Comparison of ENCODE assay signal across 18 cellular contexts in the genomic region with DNA sequence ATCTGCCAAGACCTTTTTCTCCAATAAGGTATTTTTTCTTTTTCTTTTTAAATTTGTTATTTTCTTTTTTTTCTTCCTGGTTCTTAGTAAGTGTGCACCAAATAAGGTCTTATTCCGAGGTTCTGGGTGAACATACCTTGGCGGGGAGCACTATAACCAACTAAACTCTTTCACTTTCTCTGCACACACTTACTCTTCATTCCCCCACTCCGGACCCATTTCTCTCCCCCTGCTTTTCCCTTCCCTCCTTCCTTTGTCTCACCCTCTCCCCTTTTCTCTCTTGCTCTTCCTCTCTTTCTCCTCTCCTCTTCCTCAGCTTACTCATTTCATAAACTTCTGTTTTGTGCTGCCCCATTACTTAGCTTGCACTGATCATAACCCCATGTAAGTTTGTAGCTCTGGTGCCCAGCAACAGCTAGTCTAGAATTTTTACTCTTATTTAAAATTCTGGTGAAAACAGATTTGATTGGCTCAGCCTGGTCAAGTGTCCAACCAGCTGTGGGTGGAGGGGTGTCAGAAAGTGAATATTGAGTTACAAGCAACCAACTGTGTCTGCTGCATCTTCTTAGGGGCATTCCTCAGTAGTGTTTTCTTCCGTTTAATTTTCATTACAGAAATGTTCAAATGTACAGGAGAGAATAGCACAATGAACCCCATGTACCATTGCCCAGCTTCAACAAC.
DNase-seq lines count a peak whose midpoint lies in the region; ATAC-seq, FAIRE-seq and TF ChIP-seq lines count a peak whose summit lies in the region.
"Had no signal": no experiment of that assay in that cellular context is flagged by ENCODE, and none has a peak within 500 bp of the region (broad histone marks: within the 10 kb centered on the region; RNA-seq: fewer than 3 reads in every experiment).

No MANE protein-coding gene starts in this region.

- H3K9me3 Mint-ChIP-seq in activated naive CD4-positive, alpha-beta T cell treated with anti-CD3 and anti-CD28 coated beads, Interleukin-2, amount 50 U/mL, for 24 hours = no peaks in the 10 kb centered on the region
- peaks cover 3% of the 10 kb centered on the region for H3K9me3 Mint-ChIP-seq in activated naive CD8-positive, alpha-beta T cell treated with anti-CD3 and anti-CD28 coated beads, Interleukin-2, amount 10 ng/mL, durations not matched to agents 7 days and 5 days
- H3K9me3 Mint-ChIP-seq in CD14-positive monocyte = peaks cover 0 to 3% (median 0%) of the 10 kb centered on the region in 7 donors
- H3K9me3 Mint-ChIP-seq: immature natural killer cell had no signal

- no peaks in the 10 kb centered on the region for H3K36me3 ChIP-seq in HEK293 (ENCODE audit: control insufficient read depth in 2 of 2, insufficient read depth in 1 of 2, low read length in 2 of 2)
- H3K36me3 ChIP-seq: ascending aorta, colonic mucosa, WERI-Rb-1 had no signal

- H3K4me3 Mint-ChIP-seq in activated naive CD4-positive, alpha-beta T cell treated with anti-CD3 and anti-CD28 coated beads, Interleukin-2, amount 50 U/mL, for 24 hours = peak overlapping the region; percentile 87
- H3K4me3 Mint-ChIP-seq in activated naive CD8-positive, alpha-beta T cell treated with anti-CD3 and anti-CD28 coated beads, Interleukin-2, amount 10 ng/mL, durations not matched to agents 7 days and 5 days = peak overlapping the region; percentile 88
- H3K4me3 Mint-ChIP-seq in CD14-positive monocyte = no peak overlapping the region

- no peaks in the 10 kb centered on the region for H3K36me3 Mint-ChIP-seq in activated naive CD4-positive, alpha-beta T cell treated with anti-CD3 and anti-CD28 coated beads, Interleukin-2, amount 50 U/mL, for 24 hours
- H3K36me3 Mint-ChIP-seq in activated naive CD8-positive, alpha-beta T cell treated with anti-CD3 and anti-CD28 coated beads, Interleukin-2, amount 10 ng/mL, durations not matched to agents 7 days and 5 days = peaks cover 5% of the 10 kb centered on the region
- H3K36me3 Mint-ChIP-seq in CD14-positive monocyte = no peaks in the 10 kb centered on the region
- H3K36me3 Mint-ChIP-seq: immature natural killer cell had no signal

- no peak overlapping the region for H3K4me3 ChIP-seq in HEK293 (ENCODE audit: low read depth, low read length)
- H3K4me3 ChIP-seq: ascending aorta, GM23248, lung had no signal

- no peaks in the 10 kb centered on the region for H3K9me3 ChIP-seq in HEK293 (ENCODE audit: control insufficient read depth, insufficient read depth, low read depth, low read length)
- H3K9me3 ChIP-seq: ascending aorta, colonic mucosa had no signal

- no peak for TF ChIP-seq CTCF in HEK293 (tag by site-specific recombination; IDR thresholded peaks at IDR 0.05)
- no peak for TF ChIP-seq CTCF in CD14-positive monocyte (IDR thresholded peaks at IDR 0.05)

- no peaks in the 10 kb centered on the region for H3K27me3 Mint-ChIP-seq in activated naive CD4-positive, alpha-beta T cell treated with anti-CD3 and anti-CD28 coated beads, Interleukin-2, amount 50 U/mL, for 24 hours
- H3K27me3 Mint-ChIP-seq in activated naive CD8-positive, alpha-beta T cell treated with anti-CD3 and anti-CD28 coated beads, Interleukin-2, amount 10 ng/mL, durations not matched to agents 7 days and 5 days = no peaks in the 10 kb centered on the region
- peaks cover 0 to 6% (median 3%) of the 10 kb centered on the region in 3 donors for H3K27me3 Mint-ChIP-seq in CD14-positive monocyte (ENCODE audit: low read depth in 3 of 3)

- CTCF ChIA-PET in HEK293 (lab: Yijun Ruan, JAX) = interaction anchor here (0.6 to 0.7 kb wide), 3 partner anchors 12 to 248 kb away, joined by 3 to 6 read pairs (median 4); no protein-coding TSS in a partner anchor

- peak overlapping the region; percentile 79 for H3K27ac Mint-ChIP-seq in activated naive CD4-positive, alpha-beta T cell treated with anti-CD3 and anti-CD28 coated beads, Interleukin-2, amount 50 U/mL, for 24 hours
- H3K27ac Mint-ChIP-seq in activated naive CD8-positive, alpha-beta T cell treated with anti-CD3 and anti-CD28 coated beads, Interleukin-2, amount 10 ng/mL, durations not matched to agents 7 days and 5 days = peak overlapping the region; percentile 90
- H3K27ac Mint-ChIP-seq in CD14-positive monocyte = peak overlapping the region in 3 of 7 donors; percentile 47 to 84 (median 74)

- H3K4me1 Mint-ChIP-seq in activated naive CD4-positive, alpha-beta T cell treated with anti-CD3 and anti-CD28 coated beads, Interleukin-2, amount 50 U/mL, for 24 hours = peaks cover 21% of the 10 kb centered on the region
- H3K4me1 Mint-ChIP-seq in activated naive CD8-positive, alpha-beta T cell treated with anti-CD3 and anti-CD28 coated beads, Interleukin-2, amount 10 ng/mL, durations not matched to agents 7 days and 5 days = peaks cover 18% of the 10 kb centered on the region
- peaks cover 24% of the 10 kb centered on the region for H3K4me1 Mint-ChIP-seq in CD14-positive monocyte

- intact Hi-C loops in CD14-positive monocyte (cut with micrococcal nuclease) = no loop called here

- no peak for DNase-seq in activated naive CD4-positive, alpha-beta T cell treated with anti-CD3 and anti-CD28 coated beads, Interleukin-2, amount 50 U/mL, for 16 hours
- DNase-seq in activated naive CD8-positive, alpha-beta T cell treated with anti-CD3 and anti-CD28 coated beads, Interleukin-2, amount 10 ng/mL, durations not matched to agents 7 days and 5 days = no peak
- DNase-seq in urothelium cell line (ENCODE audit: low spot score) (peak; percentile 21), DMS53 treated with DMSO at 0.1 percent for 48 hours (lab: John Stamatoyannopoulos, UW; ENCODE audit: unreplicated experiment) (no peak), CD14-positive monocyte (ENCODE audit: low spot score) (no peak)
- DNase-seq: colonic mucosa; DMS153; GM23248; immature natural killer cell; NCI-H526; stimulated activated CD4-positive, alpha-beta T cell treated with anti-CD3 and anti-CD28 coated beads, Interleukin-12 subunit alpha, Interleukin-12 subunit beta, amount 100 ng/mL, for 4 hours had no signal

- POLR2A ChIA-PET in HEK293 (lab: Yijun Ruan, JAX) = no interaction called here
- POLR2A ChIA-PET in activated naive CD8-positive, alpha-beta T cell treated with anti-CD3 and anti-CD28 coated beads, Interleukin-2, amount 10 ng/mL, durations not matched to agents 7 days and 5 days (lab: Charles Lee) = interaction anchor here (0.7 kb wide), 1 partner anchor 295 kb away, joined by 5 read pairs; no protein-coding TSS in a partner anchor

- H3K27ac ChIP-seq in HEK293 (ENCODE audit: extremely low read depth, low read depth, low read length) = no peak overlapping the region
- H3K27ac ChIP-seq: ascending aorta, colonic mucosa, GM23248 had no signal

- no peak for ATAC-seq in activated naive CD8-positive, alpha-beta T cell treated with anti-CD3 and anti-CD28 coated beads, Interleukin-2, amount 10 ng/mL, durations not matched to agents 7 days and 5 days (ENCODE audit: low read depth)
- no peak for ATAC-seq in HG02970 (IDR thresholded peaks at IDR 0.05; ENCODE audit: low FRiP score, unreplicated experiment)
- ATAC-seq: Panc1 had no signal

- no peaks in the 10 kb centered on the region for H3K4me1 ChIP-seq in HEK293 (ENCODE audit: control insufficient read depth, insufficient read depth, low read length)
- H3K4me1 ChIP-seq: ascending aorta, colonic mucosa had no signal

- FAIRE-seq in urothelium cell line (lab: Jason Lieb, UNC) = no peak

TF ChIP-seq in HEK293, 187 proteins besides CTCF, POLR2A, EP300 and RAD21:
- TF ChIP-seq PRDM1 (tag by site-specific recombination; IDR thresholded peaks at IDR 0.05) = 0 out of 2 replicates have a peak, but pooled peaks have one; percentile 13
- no peak for TF ChIP-seq WT1 (tag by site-specific recombination; IDR thresholded peaks at IDR 0.05)
- no peak for TF ChIP-seq ZNF544 (tag by site-specific recombination; IDR thresholded peaks at IDR 0.05)
- no peak for TF ChIP-seq ZBTB21 (tag by site-specific recombination; IDR thresholded peaks at IDR 0.05)
- no peak for TF ChIP-seq ZNF239 (tag by site-specific recombination; IDR thresholded peaks at IDR 0.05)
- TF ChIP-seq, protein P1, sequence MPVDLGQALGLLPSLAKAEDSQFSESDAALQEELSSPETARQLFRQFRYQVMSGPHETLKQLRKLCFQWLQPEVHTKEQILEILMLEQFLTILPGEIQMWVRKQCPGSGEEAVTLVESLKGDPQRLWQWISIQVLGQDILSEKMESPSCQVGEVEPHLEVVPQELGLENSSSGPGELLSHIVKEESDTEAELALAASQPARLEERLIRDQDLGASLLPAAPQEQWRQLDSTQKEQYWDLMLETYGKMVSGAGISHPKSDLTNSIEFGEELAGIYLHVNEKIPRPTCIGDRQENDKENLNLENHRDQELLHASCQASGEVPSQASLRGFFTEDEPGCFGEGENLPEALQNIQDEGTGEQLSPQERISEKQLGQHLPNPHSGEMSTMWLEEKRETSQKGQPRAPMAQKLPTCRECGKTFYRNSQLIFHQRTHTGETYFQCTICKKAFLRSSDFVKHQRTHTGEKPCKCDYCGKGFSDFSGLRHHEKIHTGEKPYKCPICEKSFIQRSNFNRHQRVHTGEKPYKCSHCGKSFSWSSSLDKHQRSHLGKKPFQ (tag by site-specific recombination; IDR thresholded peaks at IDR 0.05) = no peak

Comparison
In these comparisons a context has a peak if more than half of its experiments do, and no peak if none do; other contexts are left out.
1. H3K4me3 Mint-ChIP-seq: peak in activated naive CD4-positive, alpha-beta T cell treated with anti-CD3 and anti-CD28 coated beads, Interleukin-2, amount 50 U/mL, for 24 hours (single experiment) and activated naive CD8-positive, alpha-beta T cell treated with anti-CD3 and anti-CD28 coated beads, Interleukin-2, amount 10 ng/mL, durations not matched to agents 7 days and 5 days (single experiment); none in CD14-positive monocyte (0 of 2).